ENCODE assay signal across 8 cellular contexts in the genomic region with DNA sequence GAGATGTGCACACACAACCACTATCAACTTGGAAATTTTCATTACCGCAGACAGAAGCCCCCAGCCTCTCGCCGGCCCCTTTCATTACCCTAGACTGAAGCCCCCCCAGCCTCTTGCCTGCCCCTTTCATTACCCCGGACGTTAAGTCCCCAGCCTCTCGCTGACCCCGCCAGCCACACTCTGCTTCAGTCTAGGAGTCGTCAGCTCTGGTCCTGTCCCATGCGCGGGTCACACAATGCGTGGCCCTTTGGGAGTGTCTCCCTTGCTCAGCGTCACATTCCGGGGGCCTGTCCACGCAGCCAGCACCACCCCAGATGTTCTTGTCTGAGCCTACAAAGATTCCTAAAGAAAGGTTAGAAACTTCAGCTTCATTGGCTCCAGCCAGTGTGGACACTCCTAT.
DNase-seq lines count a peak whose midpoint lies in the region; ATAC-seq and TF ChIP-seq lines count a peak whose summit lies in the region.
"Not testable (repeated sequence)": the region's sequence is repeated elsewhere in the genome, so short reads cannot be mapped to it uniquely, and the experiment has no call there.

No MANE protein-coding gene starts in this region.

- POLR2A ChIA-PET in CD4-positive, alpha-beta T cell (lab: Charles Lee); naive thymus-derived CD4-positive, alpha-beta T cell (lab: Charles Lee): not testable (repeated sequence)

- H3K4me1 Mint-ChIP-seq in CD4-positive, alpha-beta T cell (ENCODE audit: low read depth), result peaks cover 23% of the 10 kb centered on the region
- not testable (repeated sequence) for H3K4me1 Mint-ChIP-seq in activated T-helper 17 cell treated with anti-CD3 and anti-CD28 coated beads, Interleukin-2, amount 50 U/mL, for 72 hours
- peaks cover 17% of the 10 kb centered on the region for H3K4me1 Mint-ChIP-seq in central memory CD8-positive, alpha-beta T cell
- peaks cover 43 to 44% of the 10 kb centered on the region in 2 donors for H3K4me1 Mint-ChIP-seq in immature natural killer cell
- H3K4me1 Mint-ChIP-seq in naive thymus-derived CD4-positive, alpha-beta T cell, result peaks cover 6 to 29% (median 20%) of the 10 kb centered on the region in 7 donors

- WGBS in spleen, 5 donors, result 90 to 95% (median 91%) methylated on average over 14 of the region's 14 CpGs
- WGBS in aorta, 2 donors, result 78 to 87% methylated on average over 14 of the region's 14 CpGs

- TF ChIP-seq CTCF in CD4-positive, alpha-beta T cell (IDR thresholded peaks at IDR 0.05); omental fat pad (IDR thresholded peaks at IDR 0.05); spleen (IDR thresholded peaks at IDR 0.05 in 8 of 11, conservative IDR thresholded peaks at IDR 0.05 in 3 of 11): not testable (repeated sequence)

- CTCF ChIA-PET in CD4-positive, alpha-beta T cell (lab: Charles Lee); naive thymus-derived CD4-positive, alpha-beta T cell (lab: Charles Lee): not testable (repeated sequence)

- ATAC-seq in CD4-positive, alpha-beta T cell (ENCODE audit: poor library complexity); activated T-helper 17 cell treated with anti-CD3 and anti-CD28 coated beads, Interleukin-2, amount 50 U/mL, for 72 hours (replicated peaks); central memory CD8-positive, alpha-beta T cell (replicated peaks; ENCODE audit: extremely low read depth, poor library complexity, severe bottlenecking); naive thymus-derived CD4-positive, alpha-beta T cell; omental fat pad (ENCODE audit: low FRiP score); aorta (ENCODE audit: low FRiP score): not testable (repeated sequence)

- not testable (repeated sequence) for H3K4me3 ChIP-seq in naive thymus-derived CD4-positive, alpha-beta T cell (ENCODE audit: low read length); spleen; aorta (ENCODE audit: low read length in 2 of 2)

- H3K4me3 Mint-ChIP-seq in CD4-positive, alpha-beta T cell; activated T-helper 17 cell treated with anti-CD3 and anti-CD28 coated beads, Interleukin-2, amount 50 U/mL, for 72 hours; central memory CD8-positive, alpha-beta T cell; immature natural killer cell; naive thymus-derived CD4-positive, alpha-beta T cell: not testable (repeated sequence)

- not testable (repeated sequence) for H3K27me3 ChIP-seq in CD4-positive, alpha-beta T cell (ENCODE audit: control insufficient read depth, insufficient read depth, low read length); naive thymus-derived CD4-positive, alpha-beta T cell (ENCODE audit: control insufficient read depth in 2 of 2, insufficient read depth in 2 of 2, low read length in 2 of 2); spleen (replicated peaks in 1 of 7); aorta (ENCODE audit: control insufficient read depth in 1 of 2, insufficient read depth in 2 of 2, low read length in 1 of 2)

- not testable (repeated sequence) for H3K9me3 ChIP-seq in CD4-positive, alpha-beta T cell (ENCODE audit: control insufficient read depth, low read length); naive thymus-derived CD4-positive, alpha-beta T cell (ENCODE audit: control insufficient read depth in 2 of 3, low read length in 3 of 3); spleen; aorta (ENCODE audit: control insufficient read depth, low read length)

- not testable (repeated sequence) for DNase-seq in CD4-positive, alpha-beta T cell; central memory CD8-positive, alpha-beta T cell (ENCODE audit: low spot score in 2 of 2); immature natural killer cell; naive thymus-derived CD4-positive, alpha-beta T cell
- peak; percentile 7 for DNase-seq in omental fat pad (ENCODE audit: low spot score)
- peak; percentile 59 for DNase-seq in spleen
- peak; percentile 40 to 63 for DNase-seq in aorta

- not testable (repeated sequence) for H3K27ac ChIP-seq in CD4-positive, alpha-beta T cell (ENCODE audit: low read depth, low read length); naive thymus-derived CD4-positive, alpha-beta T cell (ENCODE audit: low read depth, low read length); spleen; aorta (ENCODE audit: low read depth in 1 of 2, low read length in 2 of 2)

- H3K36me3 Mint-ChIP-seq in CD4-positive, alpha-beta T cell (ENCODE audit: low read depth), result peaks cover 16% of the 10 kb centered on the region
- H3K36me3 Mint-ChIP-seq in activated T-helper 17 cell treated with anti-CD3 and anti-CD28 coated beads, Interleukin-2, amount 50 U/mL, for 72 hours (ENCODE audit: low read depth), result peaks cover 25% of the 10 kb centered on the region
- H3K36me3 Mint-ChIP-seq in central memory CD8-positive, alpha-beta T cell (ENCODE audit: insufficient read depth), result peaks cover 12% of the 10 kb centered on the region
- peaks cover 5 to 15% (median 12%) of the 10 kb centered on the region in 3 donors for H3K36me3 Mint-ChIP-seq in immature natural killer cell
- peaks cover 5 to 17% (median 7%) of the 10 kb centered on the region in 5 donors for H3K36me3 Mint-ChIP-seq in naive thymus-derived CD4-positive, alpha-beta T cell

- not testable (repeated sequence) for H3K36me3 ChIP-seq in naive thymus-derived CD4-positive, alpha-beta T cell (ENCODE audit: control insufficient read depth in 2 of 3, insufficient read depth in 3 of 3, low read length in 3 of 3); aorta (ENCODE audit: control insufficient read depth in 1 of 2, insufficient read depth in 2 of 2, low read length in 1 of 2)
- peaks cover 0 to 22% (median 4%) of the 10 kb centered on the region in 6 donors for H3K36me3 ChIP-seq in spleen

- H3K9me3 Mint-ChIP-seq in CD4-positive, alpha-beta T cell; activated T-helper 17 cell treated with anti-CD3 and anti-CD28 coated beads, Interleukin-2, amount 50 U/mL, for 72 hours; central memory CD8-positive, alpha-beta T cell; immature natural killer cell; naive thymus-derived CD4-positive, alpha-beta T cell: not testable (repeated sequence)

- not testable (repeated sequence) for H3K4me1 ChIP-seq in naive thymus-derived CD4-positive, alpha-beta T cell (ENCODE audit: control insufficient read depth in 2 of 2, insufficient read depth in 2 of 2, low read length in 2 of 2); spleen; aorta (ENCODE audit: control insufficient read depth in 1 of 2, insufficient read depth in 2 of 2, low read length in 2 of 2)

- H3K27me3 Mint-ChIP-seq in CD4-positive, alpha-beta T cell; activated T-helper 17 cell treated with anti-CD3 and anti-CD28 coated beads, Interleukin-2, amount 50 U/mL, for 72 hours; central memory CD8-positive, alpha-beta T cell; immature natural killer cell (ENCODE audit: low read depth in 3 of 3); naive thymus-derived CD4-positive, alpha-beta T cell: not testable (repeated sequence)

- TF ChIP-seq POLR2A in spleen (IDR thresholded peaks at IDR 0.05), result not testable (repeated sequence)

- intact Hi-C loops in CD4-positive, alpha-beta T cell (cut with DNase I, micrococcal nuclease); naive thymus-derived CD4-positive, alpha-beta T cell (cut with micrococcal nuclease); spleen (cut with DNase I; ENCODE audit: low total_unique reads); aorta (cut with DNase I): not testable (repeated sequence)

- peak overlapping the region; percentile 80 for H3K27ac Mint-ChIP-seq in CD4-positive, alpha-beta T cell
- peak overlapping the region; percentile 19 for H3K27ac Mint-ChIP-seq in activated T-helper 17 cell treated with anti-CD3 and anti-CD28 coated beads, Interleukin-2, amount 50 U/mL, for 72 hours
- H3K27ac Mint-ChIP-seq in central memory CD8-positive, alpha-beta T cell (ENCODE audit: low read depth), result peak overlapping the region; percentile 83
- H3K27ac Mint-ChIP-seq in immature natural killer cell, result peak overlapping the region; percentile 34 to 89 (median 70)
- H3K27ac Mint-ChIP-seq in naive thymus-derived CD4-positive, alpha-beta T cell, result peak overlapping the region in 8 of 9 donors; percentile 51 to 87 (median 76)

Comparison
In these comparisons a context has a peak if more than half of its experiments do, and no peak if none do; other contexts are left out.
1. H3K27ac Mint-ChIP-seq: peak in every context shown above with its lines; median percentile 83 in central memory CD8-positive, alpha-beta T cell; 80 in CD4-positive, alpha-beta T cell; 76 in naive thymus-derived CD4-positive, alpha-beta T cell; 70 in immature natural killer cell; 19 in activated T-helper 17 cell treated with anti-CD3 and anti-CD28 coated beads, Interleukin-2, amount 50 U/mL, for 72 hours.